ENCODE assay signal across 10 cellular contexts in the genomic region with DNA sequence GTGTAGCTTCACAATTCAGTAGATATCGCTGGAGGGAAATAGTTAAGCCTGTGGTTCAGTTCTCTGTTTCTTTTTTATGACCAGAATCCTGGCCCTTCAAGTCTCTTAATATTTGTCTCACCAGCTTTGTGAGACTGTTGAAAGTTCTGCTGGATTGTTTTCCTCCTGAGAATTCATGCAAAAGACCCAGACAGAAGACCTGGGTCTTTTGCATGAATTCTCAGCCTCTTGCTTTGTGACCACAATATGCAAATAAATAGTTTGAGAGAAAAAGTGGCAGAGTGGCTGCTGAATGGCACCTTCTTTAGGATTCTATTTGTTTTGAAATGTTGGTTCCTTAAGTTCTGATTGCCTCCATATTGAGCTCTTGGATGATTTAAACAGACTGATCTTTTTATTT. TPM values are rescaled to one million over a fixed set of nuclear protein-coding genes. Genes with fewer than 3 reads are reported as not detected.
DNase-seq lines count a peak whose midpoint lies in the region; ATAC-seq lines count a peak whose summit lies in the region.
"Had no signal": no experiment of that assay in that cellular context is flagged by ENCODE, and none has a peak within 500 bp of the region (broad histone marks: within the 10 kb centered on the region; RNA-seq: fewer than 3 reads in every experiment).

No MANE protein-coding gene starts in this region.

- ATAC-seq in GM18870 (IDR thresholded peaks at IDR 0.05; ENCODE audit: unreplicated experiment) (peak; percentile 78), GM21825 (IDR thresholded peaks at IDR 0.05; ENCODE audit: unreplicated experiment) (peak; percentile 99), HG03378 (IDR thresholded peaks at IDR 0.05; ENCODE audit: unreplicated experiment) (peak; percentile 84)
- ATAC-seq: Panc1 had no signal

- in situ Hi-C loops in G401 (cut with HindIII; ENCODE audit: low sequenced_read_pairs): no loop called here

- DNase-seq in germinal center (ENCODE audit: low spot score) (peak; percentile 19), NCI-H1417 (lab: John Stamatoyannopoulos, UW) (no peak), SIG-M5 (lab: John Stamatoyannopoulos, UW) (no peak), NCI-H446 (lab: John Stamatoyannopoulos, UW) (no peak), G401 (ENCODE audit: low spot score) (no peak)
- DNase-seq: NCI-H1092 treated with DMSO at 0.1 percent for 48 hours had no signal

RNA-seq across cellular contexts. Expression of gene RASA1, which starts 40.3 kb away (rescaled TPM):
- 6.3 and 8.5 TPM in 2 replicates for total RNA-seq in G401 (2014; rRNA removed; shearing (Covaris generic))
